Comparison of ENCODE assay signal across 9 cellular contexts in genomic region chr16:14562691-14563491, GRCh38.
DNase-seq lines count a peak whose midpoint lies in the region; ATAC-seq and TF ChIP-seq lines count a peak whose summit lies in the region.
"Had no signal": no experiment of that assay in that cellular context is flagged by ENCODE, and none has a peak within 500 bp of the region (broad histone marks: within the 10 kb centered on the region; RNA-seq: fewer than 3 reads in every experiment).

No MANE protein-coding gene starts in this region.

- no peaks in the 10 kb centered on the region for H3K27me3 Mint-ChIP-seq in neural crest cell (ENCODE audit: low read depth)

- no peak overlapping the region for H3K4me3 Mint-ChIP-seq in neural crest cell

- ATAC-seq in GM21619 (IDR thresholded peaks at IDR 0.05; ENCODE audit: unreplicated experiment) (no peak), HG02763 (IDR thresholded peaks at IDR 0.05; ENCODE audit: unreplicated experiment) (no peak), GM21367 (IDR thresholded peaks at IDR 0.05; ENCODE audit: unreplicated experiment) (no peak)

- DNase-seq in ELR (ENCODE audit: low read depth): peak; percentile 4
- peak; percentile 65 to 74 for DNase-seq in NCI-H526 (lab: John Stamatoyannopoulos, UW)
- DNase-seq in epithelial cell of esophagus (ENCODE audit: low read depth): peak; percentile 98
- no peak for DNase-seq in neural crest cell (ENCODE audit: low read depth, low spot score)
- no peak for DNase-seq in stimulated activated CD8-positive, alpha-beta memory T cell treated with anti-CD3 and anti-CD28 coated beads, Interleukin-4, amount 100 ng/mL, for 48 hours

- H3K36me3 Mint-ChIP-seq in neural crest cell (ENCODE audit: low read depth): no peaks in the 10 kb centered on the region

- no peaks in the 10 kb centered on the region for H3K9me3 Mint-ChIP-seq in neural crest cell

- TF ChIP-seq CTCF in epithelial cell of esophagus (IDR thresholded peaks at IDR 0.05; ENCODE audit: insufficient read depth, low read depth, low read length, missing control alignments) (peak; percentile 58), neural crest cell (conservative IDR thresholded peaks at IDR 0.05) (peak; percentile 38)

- H3K4me1 Mint-ChIP-seq in neural crest cell: peaks cover 9% of the 10 kb centered on the region

- H3K4me3 ChIP-seq in epithelial cell of esophagus (ENCODE audit: low read length): no peak overlapping the region
- H3K4me3 ChIP-seq: skin epidermis had no signal

- H3K27ac Mint-ChIP-seq in neural crest cell (ENCODE audit: unreplicated experiment): no peak overlapping the region

Comparison
In these comparisons a context has a peak if more than half of its experiments do, and no peak if none do; other contexts are left out.
1. DNase-seq: peak in ELR (single experiment), NCI-H526 (2 of 2) and epithelial cell of esophagus (single experiment); none in neural crest cell (single experiment) and stimulated activated CD8-positive, alpha-beta memory T cell treated with anti-CD3 and anti-CD28 coated beads, Interleukin-4, amount 100 ng/mL, for 48 hours (single experiment).